In genomic region chr1:156146006-156146748, GRCh38 we compare ENCODE assay signal across 8 cellular contexts. TPM values are rescaled to one million over a fixed set of nuclear protein-coding genes. Genes with fewer than 3 reads are reported as not detected.
DNase-seq lines count a peak whose midpoint lies in the region; ATAC-seq and TF ChIP-seq lines count a peak whose summit lies in the region.

No MANE protein-coding gene starts in this region.

- TF ChIP-seq CTCF in GM13977 (IDR thresholded peaks at IDR 0.05; ENCODE audit: extremely low read depth, insufficient read depth, missing control alignments) = peak; percentile 66
- TF ChIP-seq CTCF in cardiac fibroblast (IDR thresholded peaks at IDR 0.05; ENCODE audit: low read depth, low read length) = peak; percentile 65
- peak; percentile 61 for TF ChIP-seq CTCF in kidney epithelial cell (IDR thresholded peaks at IDR 0.05; ENCODE audit: insufficient read depth, low read length, poor library complexity, severe bottlenecking)

- peak; percentile 85 for DNase-seq in AG08396 (ENCODE audit: low spot score)
- DNase-seq in GM13977 (ENCODE audit: low spot score) = peak; percentile 79
- DNase-seq in NCI-H146 (lab: John Stamatoyannopoulos, UW) = peak; percentile 71
- DNase-seq in SKM-1 (lab: John Stamatoyannopoulos, UW; ENCODE audit: unreplicated experiment) = peak; percentile 89
- DNase-seq in cardiac fibroblast (ENCODE audit: low read depth in 2 of 2) = peak; percentile 95
- DNase-seq in kidney epithelial cell (ENCODE audit: low read depth) = peak; percentile 87
- peak; percentile 51 to 55 for DNase-seq in stimulated activated CD4-positive, alpha-beta T cell treated with anti-CD3 and anti-CD28 coated beads, Interleukin-2, amount 100 ng/mL, for 24 hours

- peaks cover 24% of the 10 kb centered on the region for H3K27me3 ChIP-seq in kidney epithelial cell (ENCODE audit: control insufficient read depth, insufficient read depth, low read length)

- in situ Hi-C loops in GM13977 (cut with MboI; ENCODE audit: low pct_unique_long_range_greater_than_20kb, low sequenced_read_pairs, unreplicated experiment) = loop anchor here (10.0 kb wide), 1 partner anchor 79 kb away; no protein-coding TSS in a partner anchor

- ATAC-seq in HG03342 (IDR thresholded peaks at IDR 0.05; ENCODE audit: unreplicated experiment) = no peak

- H3K4me3 ChIP-seq in cardiac fibroblast (replicated peaks in 1 of 2; ENCODE audit: low read depth in 2 of 2, low read length in 2 of 2) = no peak overlapping the region
- no peak overlapping the region for H3K4me3 ChIP-seq in kidney epithelial cell (ENCODE audit: low read depth, low read length)

- H3K36me3 ChIP-seq in kidney epithelial cell (ENCODE audit: control insufficient read depth, insufficient read depth, low read length) = no peaks in the 10 kb centered on the region

RNA-seq across cellular contexts. Expression of gene SEMA4A, which starts 7.2 kb away (rescaled TPM):
- total RNA-seq in kidney epithelial cell = 2.6 and 3.8 TPM in 2 replicates

RNA-seq across cellular contexts. Expression of gene LMNA, which starts 31.7 kb away (rescaled TPM):
- total RNA-seq in kidney epithelial cell = 251 and 280 TPM in 2 replicates

RNA-seq across cellular contexts. Expression of gene SLC25A44, which starts 47.7 kb away (rescaled TPM):
- total RNA-seq in kidney epithelial cell = 14.4 and 18.2 TPM in 2 replicates
